Comparison of ENCODE assay signal across 8 cellular contexts in the genomic region with DNA sequence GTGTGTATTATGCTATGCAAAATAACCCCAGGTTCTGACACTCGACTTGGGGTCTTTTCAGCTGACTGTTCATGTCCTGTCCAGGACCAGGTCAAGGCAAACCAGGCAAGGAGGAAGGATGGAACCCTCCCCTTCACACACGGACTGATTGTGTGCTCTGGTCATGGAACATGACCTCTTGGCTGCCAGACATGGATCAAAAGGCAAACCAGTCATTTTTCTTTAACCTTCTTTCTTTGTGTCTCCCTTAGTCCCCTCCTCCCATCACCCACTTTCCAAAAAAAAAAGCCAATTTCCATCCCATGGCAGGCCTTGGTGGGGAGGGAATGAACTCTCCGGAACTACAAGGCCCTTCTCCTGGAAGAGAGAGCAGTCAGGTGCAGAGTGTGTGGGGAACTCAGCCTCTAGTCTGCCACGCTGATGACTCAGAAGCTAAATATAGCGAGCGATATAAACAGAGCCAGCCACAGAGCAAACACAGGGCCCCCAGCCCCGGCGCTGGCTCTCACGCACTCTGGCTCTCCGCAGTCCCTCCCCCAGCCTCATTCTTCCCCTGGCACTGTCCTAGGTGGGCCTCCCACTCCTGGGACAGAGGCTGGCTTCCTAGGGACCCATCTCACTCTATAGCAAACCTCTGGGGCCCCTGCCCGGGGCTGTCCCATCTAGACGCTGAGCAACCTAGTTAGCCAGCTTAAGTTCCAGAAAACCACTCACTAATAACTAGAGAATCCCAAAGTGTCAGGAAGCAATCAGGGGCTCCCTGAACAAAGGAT. TPM values are rescaled to one million over a fixed set of nuclear protein-coding genes. Genes with fewer than 3 reads are reported as not detected.
DNase-seq lines count a peak whose midpoint lies in the region; ATAC-seq and TF ChIP-seq lines count a peak whose summit lies in the region.

No MANE protein-coding gene starts in this region.

- no peak for TF ChIP-seq CTCF in GM13976 (IDR thresholded peaks at IDR 0.05; ENCODE audit: borderline replicate concordance, control extremely low read depth, extremely low read depth, insufficient read depth, missing control alignments)
- no peak for TF ChIP-seq CTCF in retinal pigment epithelial cell (conservative IDR thresholded peaks at IDR 0.05; ENCODE audit: low read depth, low read length)

- H3K9me3 ChIP-seq in SK-N-MC (ENCODE audit: low read depth, low read length), result no peaks in the 10 kb centered on the region

- no peaks in the 10 kb centered on the region for H3K27me3 Mint-ChIP-seq in activated naive CD8-positive, alpha-beta T cell treated with anti-CD3 and anti-CD28 coated beads, Interleukin-2, amount 50 U/mL, for 24 hours

- H3K27ac ChIP-seq in SK-N-MC, result peak overlapping the region; percentile 97

- ATAC-seq in HG02610 (IDR thresholded peaks at IDR 0.05; ENCODE audit: unreplicated experiment) (peak; percentile 82), left cardiac atrium (peak; percentile 83 to 88)
- peak; percentile 96 for ATAC-seq in activated naive CD8-positive, alpha-beta T cell treated with anti-CD3 and anti-CD28 coated beads, Interleukin-2, amount 50 U/mL, for 24 hours

- H3K36me3 ChIP-seq in SK-N-MC (ENCODE audit: insufficient read depth, low read length), result peaks cover under 1% of the 10 kb centered on the region; the same call in 1 of the 2 replicates

- in situ Hi-C loops in GM13976 (cut with MboI; ENCODE audit: low sequenced_read_pairs, unreplicated experiment), result no loop called here

- H3K4me3 Mint-ChIP-seq in activated naive CD8-positive, alpha-beta T cell treated with anti-CD3 and anti-CD28 coated beads, Interleukin-2, amount 50 U/mL, for 24 hours, result peak overlapping the region; percentile 70

- peak overlapping the region; percentile 99 for H3K27ac Mint-ChIP-seq in activated naive CD8-positive, alpha-beta T cell treated with anti-CD3 and anti-CD28 coated beads, Interleukin-2, amount 50 U/mL, for 24 hours

- intact Hi-C loops in left cardiac atrium (cut with DNase I), result no loop called here

- H3K4me1 Mint-ChIP-seq in activated naive CD8-positive, alpha-beta T cell treated with anti-CD3 and anti-CD28 coated beads, Interleukin-2, amount 50 U/mL, for 24 hours, result peaks cover 83% of the 10 kb centered on the region

- H3K9me3 Mint-ChIP-seq in activated naive CD8-positive, alpha-beta T cell treated with anti-CD3 and anti-CD28 coated beads, Interleukin-2, amount 50 U/mL, for 24 hours, result no peaks in the 10 kb centered on the region

- peak overlapping the region; percentile 67 for H3K4me3 ChIP-seq in SK-N-MC
- H3K4me3 ChIP-seq in retinal pigment epithelial cell (ENCODE audit: low read length), result no peak overlapping the region

- peak overlapping the region; percentile 71 for H3K9ac ChIP-seq in SK-N-MC (ENCODE audit: insufficient read length)

- H3K36me3 Mint-ChIP-seq in activated naive CD8-positive, alpha-beta T cell treated with anti-CD3 and anti-CD28 coated beads, Interleukin-2, amount 50 U/mL, for 24 hours (ENCODE audit: low read depth), result no peaks in the 10 kb centered on the region

- DNase-seq in GM13976 (ENCODE audit: low spot score), result peak; percentile 87
- DNase-seq in MV-4-11 (lab: John Stamatoyannopoulos, UW), result peak; percentile 95
- peak; percentile 73 for DNase-seq in SK-N-MC (ENCODE audit: low read depth, low spot score)
- peak; percentile 77 for DNase-seq in activated naive CD8-positive, alpha-beta T cell treated with anti-CD3 and anti-CD28 coated beads, Interleukin-2, amount 50 U/mL, for 24 hours
- peak; percentile 64 for DNase-seq in left cardiac atrium
- DNase-seq in retinal pigment epithelial cell (ENCODE audit: low read depth), result peak; percentile 95
- no peak for DNase-seq in effector CD8-positive, alpha-beta T cell (lab: John Stamatoyannopoulos, UW)

RNA-seq across cellular contexts. Expression of a gene that starts 10.0 kb away (rescaled TPM):
- total RNA-seq in left cardiac atrium, result 1 to 10 TPM; 1.9 to 5.0 TPM

RNA-seq across cellular contexts. Expression of a gene that starts 59.7 kb away (rescaled TPM):
- total RNA-seq in left cardiac atrium, result 100 to 1,000 TPM; 174 to 197 TPM
